ENCODE assay signal across 12 cellular contexts in genomic region chr1:215114154-215114933, GRCh38. TPM values are rescaled to one million over a fixed set of nuclear protein-coding genes. Genes with fewer than 3 reads are reported as not detected.
A peak's percentile ranks its signal among the peaks of the same experiment; 100 is the strongest.
DNase-seq lines count a peak whose midpoint lies in the region; ATAC-seq and TF ChIP-seq lines count a peak whose summit lies in the region.
"Had no signal": no experiment of that assay in that cellular context is flagged by ENCODE, and none has a peak within 500 bp of the region (broad histone marks: within the 10 kb centered on the region; RNA-seq: fewer than 3 reads in every experiment).

No MANE protein-coding gene starts in this region.

- DNase-seq in AG04450 (ENCODE audit: low read depth, low spot score), result peak; percentile 34
- peak; percentile 70 for DNase-seq in HFFc6
- peak; percentile 14 to 69 for DNase-seq in SW 1271 (lab: John Stamatoyannopoulos, UW)
- peak; percentile 83 for DNase-seq in glomerular visceral epithelial cell (ENCODE audit: extremely low spot score)
- no peak for DNase-seq in NCI-H524 (lab: John Stamatoyannopoulos, UW)
- DNase-seq in OCI-M1 (lab: John Stamatoyannopoulos, UW), result no peak
- DNase-seq: glutamatergic neuron, NCI-H1694 had no signal

- peaks cover 32% of the 10 kb centered on the region for H3K36me3 Mint-ChIP-seq in HFFc6 (ENCODE audit: low read depth)
- H3K36me3 Mint-ChIP-seq: activated naive CD4-positive, alpha-beta T cell treated with anti-CD3 and anti-CD28 coated beads, Interleukin-2, amount 50 U/mL, for 72 hours had no signal

- no peak overlapping the region for H3K27ac ChIP-seq in AG04450 (ENCODE audit: low read depth, low read length)

- H3K9me3 Mint-ChIP-seq in HFFc6, result no peaks in the 10 kb centered on the region
- H3K9me3 Mint-ChIP-seq: activated naive CD4-positive, alpha-beta T cell treated with anti-CD3 and anti-CD28 coated beads, Interleukin-2, amount 50 U/mL, for 72 hours had no signal

- H3K27me3 ChIP-seq in AG04450 (ENCODE audit: control insufficient read depth, insufficient read depth, low read length), result no peaks in the 10 kb centered on the region

- H3K9me3 ChIP-seq in AG04450 (ENCODE audit: control insufficient read depth, insufficient read depth, low read length), result no peaks in the 10 kb centered on the region

- POLR2A ChIA-PET in AG04450 (lab: Yijun Ruan, JAX), result interaction anchor here (0.6 kb wide), 1 partner anchor 674 kb away, joined by 3 read pairs; no protein-coding TSS in a partner anchor

- H3K27me3 Mint-ChIP-seq in HFFc6 (ENCODE audit: insufficient read depth), result peaks cover 2% of the 10 kb centered on the region; the same call in 1 of the 2 replicates

- ATAC-seq in HG02623 (IDR thresholded peaks at IDR 0.05; ENCODE audit: unreplicated experiment), result no peak
- no peak for ATAC-seq in GM21528 (IDR thresholded peaks at IDR 0.05; ENCODE audit: low FRiP score, unreplicated experiment)

- no peak for TF ChIP-seq CTCF in AG04450 (IDR thresholded peaks at IDR 0.05; ENCODE audit: low read depth, low read length)
- no peak for TF ChIP-seq CTCF in HFFc6 (IDR thresholded peaks at IDR 0.05)

- peaks cover 74% of the 10 kb centered on the region for H3K4me1 Mint-ChIP-seq in HFFc6 (ENCODE audit: low read depth)
- H3K4me1 Mint-ChIP-seq: neural crest cell had no signal

- CTCF ChIA-PET in AG04450 (lab: Charles Lee), result interaction anchor here (0.6 to 1.1 kb wide), 2 partner anchors 476 to 853 kb away, joined by 3 to 5 read pairs; no protein-coding TSS in a partner anchor

- H3K27ac Mint-ChIP-seq in HFFc6, result peak overlapping the region; percentile 81
- H3K27ac Mint-ChIP-seq: activated naive CD4-positive, alpha-beta T cell treated with anti-CD3 and anti-CD28 coated beads, Interleukin-2, amount 50 U/mL, for 72 hours had no signal

- peak overlapping the region; percentile 73 for H3K4me3 Mint-ChIP-seq in HFFc6
- H3K4me3 Mint-ChIP-seq: neural crest cell had no signal

- H3K4me3 ChIP-seq in AG04450 (ENCODE audit: low read depth, low read length), result no peak overlapping the region

RNA-seq across cellular contexts. Expression of gene KCNK2, which starts 31.8 kb away (rescaled TPM):
- 19.7 and 22.8 TPM in 2 replicates for polyA plus RNA-seq in AG04450 (2011; rRNA removed)
- polyA minus RNA-seq in AG04450 (2011; rRNA and poly(A)+ RNA removed), result 15.2 and 15.5 TPM in 2 replicates
- total RNA-seq in HFFc6 (2021; fragmentation: NEBNext Ultra II Directional; extraction: Animal tissue kit (Norgen Biotek cat#: 25700)), result 10 to 100 TPM; 50.1 to 93.1 (median 85.0) TPM
- total RNA-seq: activated naive CD4-positive, alpha-beta T cell treated with anti-CD3 and anti-CD28 coated beads, Interleukin-2, amount 50 U/mL, for 72 hours had no signal

Comparison
In these comparisons a context has a peak if more than half of its experiments do, and no peak if none do; other contexts are left out.
1. DNase-seq: peak in AG04450 (single experiment), HFFc6 (single experiment), SW 1271 (2 of 2) and glomerular visceral epithelial cell (single experiment); none in NCI-H524 (0 of 2) and OCI-M1 (single experiment).